In genomic region chr5:61394078-61394701, GRCh38 we compare ENCODE assay signal across 1 cellular context.
TF ChIP-seq lines count a peak whose summit lies in the region.

No MANE protein-coding gene starts in this region.

TF ChIP-seq in SK-N-SH, 30 proteins besides CTCF, POLR2A, EP300 and RAD21 (continued from another document):
- no peak for TF ChIP-seq MEF2A (IDR thresholded peaks at IDR 0.05; ENCODE audit: borderline replicate concordance, low read depth)
- no peak for TF ChIP-seq NFIC (IDR thresholded peaks at IDR 0.05; ENCODE audit: borderline replicate concordance)
- no peak for TF ChIP-seq RCOR1 (IDR thresholded peaks at IDR 0.05; ENCODE audit: low read length)
- no peak for TF ChIP-seq MAX (IDR thresholded peaks at IDR 0.05; ENCODE audit: low read depth)
- no peak for TF ChIP-seq RFX5 (IDR thresholded peaks at IDR 0.05; ENCODE audit: low read length)
- no peak for TF ChIP-seq TAF1 (IDR thresholded peaks at IDR 0.05; ENCODE audit: borderline replicate concordance, low read depth, low read length)
- no peak for TF ChIP-seq FOXJ3 (CRISPR knock-in tag; IDR thresholded peaks at IDR 0.05)
- no peak for TF ChIP-seq TEAD4 (IDR thresholded peaks at IDR 0.05; ENCODE audit: borderline replicate concordance, insufficient read depth)
- no peak for TF ChIP-seq SIN3A (IDR thresholded peaks at IDR 0.05; ENCODE audit: borderline replicate concordance, low read depth, low read length)
- no peak for TF ChIP-seq EZH2phosphoT487 (IDR thresholded peaks at IDR 0.05; ENCODE audit: borderline replicate concordance, low read depth)
- no peak for TF ChIP-seq IRF3 (IDR thresholded peaks at IDR 0.05; ENCODE audit: low read depth, low read length)
- peak; percentile 50; the same call in 1 of the 2 replicates for TF ChIP-seq FOSL2 (IDR thresholded peaks at IDR 0.05; ENCODE audit: borderline replicate concordance, low read depth)
- TF ChIP-seq CHD2 (IDR thresholded peaks at IDR 0.05; ENCODE audit: low read length, partially characterized antibody), result no peak
- no peak for TF ChIP-seq GATA2 (CRISPR knock-in tag; IDR thresholded peaks at IDR 0.05)
- no peak for TF ChIP-seq GABPA (IDR thresholded peaks at IDR 0.05; ENCODE audit: low read depth)
- no peak for TF ChIP-seq FOXM1 (IDR thresholded peaks at IDR 0.05; ENCODE audit: low read depth)
- no peak for TF ChIP-seq RXRA (IDR thresholded peaks at IDR 0.05; ENCODE audit: borderline replicate concordance, low read depth)
- TF ChIP-seq TCF12 (IDR thresholded peaks at IDR 0.05), result peak; percentile 29; the same call in 1 of the 2 replicates
- TF ChIP-seq PBX3 (IDR thresholded peaks at IDR 0.05), result peak; percentile 67
- TF ChIP-seq USF1 (IDR thresholded peaks at IDR 0.05; ENCODE audit: borderline replicate concordance, low read depth), result no peak
- TF ChIP-seq SMC3 (IDR thresholded peaks at IDR 0.05; ENCODE audit: low read depth, low read length), result no peak
